1 cellular context compared by ENCODE assay signal in genomic region chr11:44219830-44220778, GRCh38.
TF ChIP-seq lines count a peak whose summit lies in the region.

No MANE protein-coding gene starts in this region.

TF ChIP-seq in GM23338, 12 proteins besides CTCF, POLR2A, EP300 and RAD21 (continued from another document):
- TF ChIP-seq CREB1 (CRISPR knock-in tag; IDR thresholded peaks at IDR 0.05; ENCODE audit: low read depth) (no peak), ZNF462 (CRISPR knock-in tag; IDR thresholded peaks at IDR 0.05) (no peak), EZH2 (IDR thresholded peaks at IDR 0.05; ENCODE audit: low read depth, unreplicated experiment) (no peak), POLR2AphosphoS5 (IDR thresholded peaks at IDR 0.05; ENCODE audit: low read depth) (no peak)
